ENCODE assay signal across 8 cellular contexts in genomic region chr7:137992738-137993394, GRCh38. TPM values are rescaled to one million over a fixed set of nuclear protein-coding genes. Genes with fewer than 3 reads are reported as not detected.
A peak's percentile ranks its signal among the peaks of the same experiment; 100 is the strongest.
DNase-seq lines count a peak whose midpoint lies in the region; ATAC-seq, FAIRE-seq and TF ChIP-seq lines count a peak whose summit lies in the region.

No MANE protein-coding gene starts in this region.

- no peak for FAIRE-seq in HTR-8/SVneo (lab: Jason Lieb, UNC)

- H3K36me3 ChIP-seq in CD4-positive, CD25-positive, alpha-beta regulatory T cell (ENCODE audit: control insufficient read depth, insufficient read depth, low read length): no peaks in the 10 kb centered on the region
- H3K36me3 ChIP-seq in left lung (no peaks in the 10 kb centered on the region), aorta (ENCODE audit: control insufficient read depth in 1 of 2, insufficient read depth in 2 of 2, low read length in 1 of 2) (no peaks in the 10 kb centered on the region)

- intact Hi-C loops in left lung (cut with DNase I): no loop called here
- intact Hi-C loops in aorta (cut with DNase I): no loop called here

- no peaks in the 10 kb centered on the region for H3K9me3 ChIP-seq in CD4-positive, CD25-positive, alpha-beta regulatory T cell (ENCODE audit: control insufficient read depth in 2 of 2, low read length in 2 of 2)
- H3K9me3 ChIP-seq in left lung (no peaks in the 10 kb centered on the region), aorta (ENCODE audit: control insufficient read depth, low read length) (no peaks in the 10 kb centered on the region)

- no peaks in the 10 kb centered on the region for H3K9me3 Mint-ChIP-seq in CD4-positive, CD25-positive, alpha-beta regulatory T cell

- DNase-seq in CD4-positive, CD25-positive, alpha-beta regulatory T cell: peak in 1 of 3 donors; percentile 47
- DNase-seq in amniotic epithelial cell (ENCODE audit: low read depth) (peak; percentile 98), left lung (no peak), aorta (peak in 1 of 2 donors; percentile 72), HTR-8/SVneo (ENCODE audit: insufficient read length, low spot score) (no peak), NCI-H1436 (lab: John Stamatoyannopoulos, UW) (no peak)

- peaks cover 18 to 44% (median 27%) of the 10 kb centered on the region in 4 donors for H3K4me1 Mint-ChIP-seq in CD4-positive, CD25-positive, alpha-beta regulatory T cell

- peak; percentile 53 to 57 for ATAC-seq in CD4-positive, CD25-positive, alpha-beta regulatory T cell (ENCODE audit: low read depth in 2 of 2)
- ATAC-seq in GM19438 (IDR thresholded peaks at IDR 0.05; ENCODE audit: low read depth, unreplicated experiment) (peak; percentile 54), HG03571 (IDR thresholded peaks at IDR 0.05; ENCODE audit: unreplicated experiment) (peak; percentile 37), left lung (peak; percentile 48), aorta (ENCODE audit: low FRiP score) (peak; percentile 68)

- H3K27me3 ChIP-seq in CD4-positive, CD25-positive, alpha-beta regulatory T cell (ENCODE audit: control insufficient read depth, insufficient read depth, low read length): no peaks in the 10 kb centered on the region
- H3K27me3 ChIP-seq in left lung (no peaks in the 10 kb centered on the region), aorta (ENCODE audit: control insufficient read depth in 1 of 2, insufficient read depth in 2 of 2, low read length in 1 of 2) (no peaks in the 10 kb centered on the region)

- 28 to 35% methylated on average over 4 of the region's 4 CpGs for WGBS in aorta, 2 donors

- peaks cover 7% of the 10 kb centered on the region for H3K4me1 ChIP-seq in CD4-positive, CD25-positive, alpha-beta regulatory T cell (ENCODE audit: control insufficient read depth, insufficient read depth, low read length, poor library complexity, severe bottlenecking)
- peaks cover 25 to 64% of the 10 kb centered on the region in 2 donors for H3K4me1 ChIP-seq in left lung
- peaks cover 7 to 23% of the 10 kb centered on the region in 2 donors for H3K4me1 ChIP-seq in aorta (ENCODE audit: control insufficient read depth in 1 of 2, insufficient read depth in 2 of 2, low read length in 2 of 2)

- no peaks in the 10 kb centered on the region for H3K27me3 Mint-ChIP-seq in CD4-positive, CD25-positive, alpha-beta regulatory T cell

- H3K4me3 Mint-ChIP-seq in CD4-positive, CD25-positive, alpha-beta regulatory T cell: peak overlapping the region in 3 of 4 donors; percentile 1 to 73 (median 59)

- H3K4me3 ChIP-seq in CD4-positive, CD25-positive, alpha-beta regulatory T cell (ENCODE audit: low read depth, low read length): peak overlapping the region; percentile 21
- H3K4me3 ChIP-seq in left lung: no peak overlapping the region
- no peak overlapping the region for H3K4me3 ChIP-seq in aorta (ENCODE audit: low read length in 2 of 2)

- H3K36me3 Mint-ChIP-seq in CD4-positive, CD25-positive, alpha-beta regulatory T cell: peaks cover 9% of the 10 kb centered on the region

- TF ChIP-seq CTCF in left lung (IDR thresholded peaks at IDR 0.05): no peak

- H3K27ac ChIP-seq in CD4-positive, CD25-positive, alpha-beta regulatory T cell (ENCODE audit: insufficient read depth, low read length, poor library complexity, severe bottlenecking): no peak overlapping the region
- H3K27ac ChIP-seq in left lung: peak overlapping the region; percentile 50 to 70
- peak overlapping the region; percentile 93 to 97 for H3K27ac ChIP-seq in aorta (ENCODE audit: low read depth in 1 of 2, low read length in 2 of 2)

- H3K27ac Mint-ChIP-seq in CD4-positive, CD25-positive, alpha-beta regulatory T cell: peak overlapping the region; percentile 47 to 84 (median 53)

RNA-seq across cellular contexts. Expression of gene CREB3L2, which starts 9.0 kb away (rescaled TPM):
- total RNA-seq in CD4-positive, CD25-positive, alpha-beta regulatory T cell: 27.3 TPM
- polyA plus RNA-seq in CD4-positive, CD25-positive, alpha-beta regulatory T cell: 10 to 100 TPM; 12.0 to 16.0 (median 14.5) TPM
- 10 to 100 TPM; 57.9 to 60.8 TPM for total RNA-seq in left lung
- 100 to 1,000 TPM; 109 to 165 TPM for total RNA-seq in aorta
- polyA plus RNA-seq in aorta: 10 to 100 TPM; 10.6 to 38.4 TPM
